In the genomic region with DNA sequence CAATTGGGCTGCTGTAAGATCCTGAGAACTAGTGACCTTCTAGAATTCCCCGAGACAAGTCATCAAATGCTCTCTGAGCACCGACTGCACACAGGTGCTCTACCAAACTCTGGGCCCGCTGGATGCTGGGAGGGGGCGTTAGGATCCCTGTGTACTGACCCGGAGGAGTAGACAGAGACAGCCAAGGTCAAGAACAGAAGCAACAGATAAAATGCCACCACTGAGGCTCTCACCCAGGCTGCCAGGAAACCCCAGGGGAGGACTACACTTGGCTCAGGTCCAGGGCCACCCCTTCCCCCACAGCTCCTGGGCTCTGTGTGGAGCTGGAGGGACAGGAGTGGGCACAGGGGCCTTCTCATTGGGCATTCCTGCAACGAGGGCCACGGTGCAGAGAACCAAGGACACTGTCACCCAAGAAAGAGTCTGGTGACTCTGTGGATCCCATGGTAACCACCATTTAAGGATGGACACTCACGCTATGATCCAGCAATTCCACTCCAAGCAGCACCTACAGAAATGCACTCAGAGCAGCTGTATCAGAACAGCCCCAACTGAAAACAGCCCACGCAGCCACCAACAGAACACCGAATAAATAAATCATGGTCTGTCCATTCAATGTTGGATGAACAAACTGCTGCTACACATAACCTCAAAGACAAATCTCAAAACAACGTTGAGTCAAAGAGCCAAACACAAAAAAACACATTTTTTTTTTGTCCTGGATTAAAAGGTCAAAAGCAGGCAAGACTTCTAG, we compare ENCODE assay signal across 1 cellular context.
TF ChIP-seq lines count a peak whose summit lies in the region.

No MANE protein-coding gene starts in this region.

TF ChIP-seq in H1, 55 proteins besides CTCF, POLR2A, EP300 and RAD21:
- TF ChIP-seq, protein P1, sequence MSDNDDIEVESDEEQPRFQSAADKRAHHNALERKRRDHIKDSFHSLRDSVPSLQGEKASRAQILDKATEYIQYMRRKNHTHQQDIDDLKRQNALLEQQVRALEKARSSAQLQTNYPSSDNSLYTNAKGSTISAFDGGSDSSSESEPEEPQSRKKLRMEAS (IDR thresholded peaks at IDR 0.05): no peak
- TF ChIP-seq TAF1 (IDR thresholded peaks at IDR 0.05; ENCODE audit: low read depth, low read length): no peak
- no peak for TF ChIP-seq SP1 (IDR thresholded peaks at IDR 0.05; ENCODE audit: low read depth, low read length)
- no peak for TF ChIP-seq BRCA1 (IDR thresholded peaks at IDR 0.05; ENCODE audit: low read depth, low read length)
- no peak for TF ChIP-seq SP2 (IDR thresholded peaks at IDR 0.05; ENCODE audit: low read length)
- TF ChIP-seq ZNF274 (IDR thresholded peaks at IDR 0.05; ENCODE audit: borderline replicate concordance, extremely low read depth, low read length): no peak
- TF ChIP-seq JUND (IDR thresholded peaks at IDR 0.05; ENCODE audit: low read length): no peak
- TF ChIP-seq HDAC2 (IDR thresholded peaks at IDR 0.05; ENCODE audit: borderline replicate concordance in 1 of 2, low read depth in 2 of 2, low read length in 2 of 2): no peak
- TF ChIP-seq, protein P2, sequence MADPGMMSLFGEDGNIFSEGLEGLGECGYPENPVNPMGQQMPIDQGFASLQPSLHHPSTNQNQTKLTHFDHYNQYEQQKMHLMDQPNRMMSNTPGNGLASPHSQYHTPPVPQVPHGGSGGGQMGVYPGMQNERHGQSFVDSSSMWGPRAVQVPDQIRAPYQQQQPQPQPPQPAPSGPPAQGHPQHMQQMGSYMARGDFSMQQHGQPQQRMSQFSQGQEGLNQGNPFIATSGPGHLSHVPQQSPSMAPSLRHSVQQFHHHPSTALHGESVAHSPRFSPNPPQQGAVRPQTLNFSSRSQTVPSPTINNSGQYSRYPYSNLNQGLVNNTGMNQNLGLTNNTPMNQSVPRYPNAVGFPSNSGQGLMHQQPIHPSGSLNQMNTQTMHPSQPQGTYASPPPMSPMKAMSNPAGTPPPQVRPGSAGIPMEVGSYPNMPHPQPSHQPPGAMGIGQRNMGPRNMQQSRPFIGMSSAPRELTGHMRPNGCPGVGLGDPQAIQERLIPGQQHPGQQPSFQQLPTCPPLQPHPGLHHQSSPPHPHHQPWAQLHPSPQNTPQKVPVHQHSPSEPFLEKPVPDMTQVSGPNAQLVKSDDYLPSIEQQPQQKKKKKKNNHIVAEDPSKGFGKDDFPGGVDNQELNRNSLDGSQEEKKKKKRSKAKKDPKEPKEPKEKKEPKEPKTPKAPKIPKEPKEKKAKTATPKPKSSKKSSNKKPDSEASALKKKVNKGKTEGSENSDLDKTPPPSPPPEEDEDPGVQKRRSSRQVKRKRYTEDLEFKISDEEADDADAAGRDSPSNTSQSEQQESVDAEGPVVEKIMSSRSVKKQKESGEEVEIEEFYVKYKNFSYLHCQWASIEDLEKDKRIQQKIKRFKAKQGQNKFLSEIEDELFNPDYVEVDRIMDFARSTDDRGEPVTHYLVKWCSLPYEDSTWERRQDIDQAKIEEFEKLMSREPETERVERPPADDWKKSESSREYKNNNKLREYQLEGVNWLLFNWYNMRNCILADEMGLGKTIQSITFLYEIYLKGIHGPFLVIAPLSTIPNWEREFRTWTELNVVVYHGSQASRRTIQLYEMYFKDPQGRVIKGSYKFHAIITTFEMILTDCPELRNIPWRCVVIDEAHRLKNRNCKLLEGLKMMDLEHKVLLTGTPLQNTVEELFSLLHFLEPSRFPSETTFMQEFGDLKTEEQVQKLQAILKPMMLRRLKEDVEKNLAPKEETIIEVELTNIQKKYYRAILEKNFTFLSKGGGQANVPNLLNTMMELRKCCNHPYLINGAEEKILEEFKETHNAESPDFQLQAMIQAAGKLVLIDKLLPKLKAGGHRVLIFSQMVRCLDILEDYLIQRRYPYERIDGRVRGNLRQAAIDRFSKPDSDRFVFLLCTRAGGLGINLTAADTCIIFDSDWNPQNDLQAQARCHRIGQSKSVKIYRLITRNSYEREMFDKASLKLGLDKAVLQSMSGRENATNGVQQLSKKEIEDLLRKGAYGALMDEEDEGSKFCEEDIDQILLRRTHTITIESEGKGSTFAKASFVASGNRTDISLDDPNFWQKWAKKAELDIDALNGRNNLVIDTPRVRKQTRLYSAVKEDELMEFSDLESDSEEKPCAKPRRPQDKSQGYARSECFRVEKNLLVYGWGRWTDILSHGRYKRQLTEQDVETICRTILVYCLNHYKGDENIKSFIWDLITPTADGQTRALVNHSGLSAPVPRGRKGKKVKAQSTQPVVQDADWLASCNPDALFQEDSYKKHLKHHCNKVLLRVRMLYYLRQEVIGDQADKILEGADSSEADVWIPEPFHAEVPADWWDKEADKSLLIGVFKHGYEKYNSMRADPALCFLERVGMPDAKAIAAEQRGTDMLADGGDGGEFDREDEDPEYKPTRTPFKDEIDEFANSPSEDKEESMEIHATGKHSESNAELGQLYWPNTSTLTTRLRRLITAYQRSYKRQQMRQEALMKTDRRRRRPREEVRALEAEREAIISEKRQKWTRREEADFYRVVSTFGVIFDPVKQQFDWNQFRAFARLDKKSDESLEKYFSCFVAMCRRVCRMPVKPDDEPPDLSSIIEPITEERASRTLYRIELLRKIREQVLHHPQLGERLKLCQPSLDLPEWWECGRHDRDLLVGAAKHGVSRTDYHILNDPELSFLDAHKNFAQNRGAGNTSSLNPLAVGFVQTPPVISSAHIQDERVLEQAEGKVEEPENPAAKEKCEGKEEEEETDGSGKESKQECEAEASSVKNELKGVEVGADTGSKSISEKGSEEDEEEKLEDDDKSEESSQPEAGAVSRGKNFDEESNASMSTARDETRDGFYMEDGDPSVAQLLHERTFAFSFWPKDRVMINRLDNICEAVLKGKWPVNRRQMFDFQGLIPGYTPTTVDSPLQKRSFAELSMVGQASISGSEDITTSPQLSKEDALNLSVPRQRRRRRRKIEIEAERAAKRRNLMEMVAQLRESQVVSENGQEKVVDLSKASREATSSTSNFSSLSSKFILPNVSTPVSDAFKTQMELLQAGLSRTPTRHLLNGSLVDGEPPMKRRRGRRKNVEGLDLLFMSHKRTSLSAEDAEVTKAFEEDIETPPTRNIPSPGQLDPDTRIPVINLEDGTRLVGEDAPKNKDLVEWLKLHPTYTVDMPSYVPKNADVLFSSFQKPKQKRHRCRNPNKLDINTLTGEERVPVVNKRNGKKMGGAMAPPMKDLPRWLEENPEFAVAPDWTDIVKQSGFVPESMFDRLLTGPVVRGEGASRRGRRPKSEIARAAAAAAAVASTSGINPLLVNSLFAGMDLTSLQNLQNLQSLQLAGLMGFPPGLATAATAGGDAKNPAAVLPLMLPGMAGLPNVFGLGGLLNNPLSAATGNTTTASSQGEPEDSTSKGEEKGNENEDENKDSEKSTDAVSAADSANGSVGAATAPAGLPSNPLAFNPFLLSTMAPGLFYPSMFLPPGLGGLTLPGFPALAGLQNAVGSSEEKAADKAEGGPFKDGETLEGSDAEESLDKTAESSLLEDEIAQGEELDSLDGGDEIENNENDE (IDR thresholded peaks at IDR 0.05; ENCODE audit: insufficient replicate concordance, low read length): no peak
- TF ChIP-seq SAP30 (IDR thresholded peaks at IDR 0.05; ENCODE audit: insufficient read depth, insufficient replicate concordance, low read length): no peak
- TF ChIP-seq, protein P3, sequence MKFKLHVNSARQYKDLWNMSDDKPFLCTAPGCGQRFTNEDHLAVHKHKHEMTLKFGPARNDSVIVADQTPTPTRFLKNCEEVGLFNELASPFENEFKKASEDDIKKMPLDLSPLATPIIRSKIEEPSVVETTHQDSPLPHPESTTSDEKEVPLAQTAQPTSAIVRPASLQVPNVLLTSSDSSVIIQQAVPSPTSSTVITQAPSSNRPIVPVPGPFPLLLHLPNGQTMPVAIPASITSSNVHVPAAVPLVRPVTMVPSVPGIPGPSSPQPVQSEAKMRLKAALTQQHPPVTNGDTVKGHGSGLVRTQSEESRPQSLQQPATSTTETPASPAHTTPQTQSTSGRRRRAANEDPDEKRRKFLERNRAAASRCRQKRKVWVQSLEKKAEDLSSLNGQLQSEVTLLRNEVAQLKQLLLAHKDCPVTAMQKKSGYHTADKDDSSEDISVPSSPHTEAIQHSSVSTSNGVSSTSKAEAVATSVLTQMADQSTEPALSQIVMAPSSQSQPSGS (IDR thresholded peaks at IDR 0.05; ENCODE audit: low read length): no peak
- TF ChIP-seq TEAD4 (IDR thresholded peaks at IDR 0.05; ENCODE audit: low read depth, low read length): no peak
- TF ChIP-seq NANOG (IDR thresholded peaks at IDR 0.05; ENCODE audit: insufficient read depth, low read depth, low read length, poor library complexity, severe bottlenecking): no peak
- TF ChIP-seq PHF8 (conservative IDR thresholded peaks at IDR 0.05; ENCODE audit: low read depth, low read length): no peak
- no peak for TF ChIP-seq CREB1 (IDR thresholded peaks at IDR 0.05)
- no peak for TF ChIP-seq POLR2AphosphoS5 (IDR thresholded peaks at IDR 0.05; ENCODE audit: low read depth, low read length)
